12 cellular contexts compared by ENCODE assay signal in the genomic region with DNA sequence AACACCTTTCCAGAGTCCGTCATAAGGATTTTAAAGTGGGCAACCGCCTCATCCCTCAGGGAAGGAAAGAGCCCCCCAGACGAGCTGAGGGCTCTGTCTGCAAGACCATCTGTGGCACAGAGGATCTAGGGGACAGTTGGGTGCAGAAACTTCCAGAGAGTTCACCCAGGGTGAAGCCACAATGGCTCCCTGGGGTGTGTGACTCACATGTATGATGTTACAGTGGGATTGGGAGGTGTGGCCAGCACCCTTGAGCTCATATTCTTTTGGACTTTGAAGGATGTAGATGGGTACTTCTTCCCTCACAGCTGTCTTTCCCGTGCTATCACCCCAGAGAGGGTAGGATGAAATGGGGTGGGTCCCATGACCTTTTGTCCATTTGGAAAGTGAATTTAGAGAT.
DNase-seq lines count a peak whose midpoint lies in the region; ATAC-seq and TF ChIP-seq lines count a peak whose summit lies in the region.
"Had no signal": no experiment of that assay in that cellular context is flagged by ENCODE, and none has a peak within 500 bp of the region (broad histone marks: within the 10 kb centered on the region; RNA-seq: fewer than 3 reads in every experiment).

No MANE protein-coding gene starts in this region.

- H3K4me3 ChIP-seq in GM23248 (no peak overlapping the region), PC-3 (ENCODE audit: low read length) (no peak overlapping the region), epithelial cell of esophagus (ENCODE audit: low read length) (no peak overlapping the region)
- H3K4me3 ChIP-seq: upper lobe of left lung had no signal

- H3K9me3 ChIP-seq in GM23248 (ENCODE audit: low read depth) (no peaks in the 10 kb centered on the region), PC-3 (ENCODE audit: low read length) (no peaks in the 10 kb centered on the region)
- H3K9me3 ChIP-seq: upper lobe of left lung had no signal

- H3K4me1 ChIP-seq in GM23248 (ENCODE audit: insufficient read depth) (peaks cover 24% of the 10 kb centered on the region), PC-3 (ENCODE audit: insufficient read depth, low read length) (peaks cover 23% of the 10 kb centered on the region; the same call in 1 of the 2 replicates)

- intact Hi-C loops in PC-3 (cut with micrococcal nuclease): no loop called here

- H3K79me2 ChIP-seq in GM23248 (ENCODE audit: insufficient read depth): no peaks in the 10 kb centered on the region
- no peaks in the 10 kb centered on the region for H3K79me2 ChIP-seq in PC-3 (ENCODE audit: low read length)

- H4K20me1 ChIP-seq in GM23248 (ENCODE audit: insufficient read depth): no peaks in the 10 kb centered on the region
- H4K20me1 ChIP-seq in PC-3 (ENCODE audit: low read length): no peaks in the 10 kb centered on the region

- 0 out of 2 replicates have a peak, but pooled peaks cover 4% of the 10 kb centered on the region for H3F3A ChIP-seq in GM23248 (ENCODE audit: insufficient read depth)
- H3F3A ChIP-seq in PC-3 (ENCODE audit: low read length, unreplicated experiment): no peaks in the 10 kb centered on the region

- DNase-seq in GM23248: peak; percentile 89
- DNase-seq in PC-3: peak; percentile 52
- peak; percentile 68 for DNase-seq in epithelial cell of esophagus (ENCODE audit: low read depth)
- DNase-seq in stromal cell of bone marrow (ENCODE audit: low read depth): peak; percentile 69
- no peak for DNase-seq in HUDEP-2 (lab: John Stamatoyannopoulos, UW; ENCODE audit: unreplicated experiment in 76 of 76)
- DNase-seq: activated CD4-positive, alpha-beta T cell treated with anti-CD3 and anti-CD28 coated beads, Interleukin-2, amount 10 ng/mL, durations not matched to agents 24 days and 14 days; activated effector memory CD4-positive, alpha-beta T cell treated with anti-CD3 and anti-CD28 coated beads, Interleukin-2, amount 50 U/mL, for 16 hours; DMS79; head of caudate nucleus; upper lobe of left lung had no signal

- no TSS peak for BruUV-seq in PC-3 (replicated peaks; lab: Mats Ljungman, UMichigan)

- H3K4me2 ChIP-seq in GM23248 (ENCODE audit: unreplicated experiment) (peak overlapping the region; percentile 5), PC-3 (ENCODE audit: low read length) (0 out of 2 replicates have a peak overlapping the region, but pooled peaks have one; percentile 11)

- ATAC-seq in PC-3: no peak
- no peak for ATAC-seq in HG03439 (IDR thresholded peaks at IDR 0.05; ENCODE audit: unreplicated experiment)
- ATAC-seq in GM19452 (IDR thresholded peaks at IDR 0.05; ENCODE audit: unreplicated experiment): no peak

- H2AFZ ChIP-seq in GM23248 (no peak overlapping the region), PC-3 (ENCODE audit: low read length) (no peak overlapping the region)

- H3K9ac ChIP-seq in GM23248 (no peak overlapping the region), PC-3 (ENCODE audit: low read length) (no peak overlapping the region)

- H3K27me3 ChIP-seq in GM23248 (replicated peaks; ENCODE audit: insufficient read depth) (peaks cover 21% of the 10 kb centered on the region), PC-3 (ENCODE audit: low read length) (peaks cover 3% of the 10 kb centered on the region)

- CTCF ChIA-PET in PC-3 (lab: Charles Lee): no interaction called here

- 65 to 66% methylated on average over 4 of the region's 4 CpGs for WGBS in GM23248 (ENCODE audit: low coverage in 1 of 2, low lambda C conversion rate in 2 of 2, missing lambda C conversion rate in 2 of 2), 2 experiments

- H3K27ac ChIP-seq in GM23248 (no peak overlapping the region), PC-3 (ENCODE audit: low read length) (no peak overlapping the region)
- H3K27ac ChIP-seq: upper lobe of left lung had no signal

- TF ChIP-seq CTCF in PC-3 (conservative IDR thresholded peaks at IDR 0.05; ENCODE audit: low read depth, low read length): no peak
- TF ChIP-seq CTCF in epithelial cell of esophagus (IDR thresholded peaks at IDR 0.05; ENCODE audit: insufficient read depth, low read depth, low read length, missing control alignments): no peak

- H3K9me2 ChIP-seq in GM23248 (ENCODE audit: insufficient read depth) (no peaks in the 10 kb centered on the region), PC-3 (replicated peaks; ENCODE audit: low read length) (no peaks in the 10 kb centered on the region)

- in situ Hi-C loops in GM23248 (cut with MboI): no loop called here

- POLR2A ChIA-PET in PC-3 (lab: Charles Lee; ENCODE audit: unreplicated experiment): no interaction called here

- no peaks in the 10 kb centered on the region for H3K36me3 ChIP-seq in GM23248 (ENCODE audit: low read depth)
- no peaks in the 10 kb centered on the region for H3K36me3 ChIP-seq in PC-3 (ENCODE audit: low read depth, low read length)
- H3K36me3 ChIP-seq: upper lobe of left lung had no signal

Comparison
In these comparisons a context has a peak if more than half of its experiments do, and no peak if none do; other contexts are left out.
1. DNase-seq: peak in GM23248 (single experiment), PC-3 (single experiment), epithelial cell of esophagus (single experiment) and stromal cell of bone marrow (single experiment); none in HUDEP-2 (0 of 76).